In genomic region chr1:180863158-180863775, GRCh38 we compare ENCODE assay signal across 7 cellular contexts. TPM values are rescaled to one million over a fixed set of nuclear protein-coding genes. Genes with fewer than 3 reads are reported as not detected.
DNase-seq lines count a peak whose midpoint lies in the region; ATAC-seq and TF ChIP-seq lines count a peak whose summit lies in the region.

No MANE protein-coding gene starts in this region.

- H3K27me3 ChIP-seq in NT2/D1 (ENCODE audit: insufficient read depth, insufficient read length): no peaks in the 10 kb centered on the region
- no peaks in the 10 kb centered on the region for H3K27me3 ChIP-seq in lung (ENCODE audit: control insufficient read depth, insufficient read depth)

- H3K36me3 ChIP-seq in NT2/D1 (ENCODE audit: insufficient read depth, insufficient read length, low read length) (peaks cover 15% of the 10 kb centered on the region), lung (ENCODE audit: control insufficient read depth in 2 of 2, insufficient read depth in 2 of 2, low read length in 2 of 2) (peaks cover 0 to 11% of the 10 kb centered on the region in 2 donors)

- H3K4me1 ChIP-seq in NT2/D1 (ENCODE audit: insufficient read depth, insufficient read length) (no peaks in the 10 kb centered on the region), lung (ENCODE audit: control insufficient read depth in 2 of 2, insufficient read depth in 2 of 2, low read length in 2 of 2) (no peaks in the 10 kb centered on the region)

- H3K9me3 ChIP-seq in NT2/D1 (ENCODE audit: insufficient read depth, low read length) (no peaks in the 10 kb centered on the region), lung (ENCODE audit: control insufficient read depth in 2 of 2, insufficient read depth in 1 of 2, low read length in 1 of 2) (no peaks in the 10 kb centered on the region)

- intact Hi-C loops in activated T-helper 1 cell treated with anti-CD3 and anti-CD28 coated beads, Interleukin-12 subunit alpha, Interleukin-12 subunit beta, Interleukin-2, Interleukin-4 antibody, amounts not matched to agents 30 ng/mL and 10 ng/mL and 1 ng/mL, durations not matched to agents 14 hours and 24 hours and 36 hours (cut with micrococcal nuclease): loop anchor here (5.0 kb wide), 3 partner anchors 86 to 346 kb away; partner anchors contain the start of gene XPR1

- H3K9ac ChIP-seq in NT2/D1 (ENCODE audit: insufficient read length, low read depth): no peak overlapping the region

- TF ChIP-seq CTCF in HFF-Myc (IDR thresholded peaks at IDR 0.05; ENCODE audit: low read depth, low read length, missing control alignments) (peak; percentile 43), chondrocyte (IDR thresholded peaks at IDR 0.05) (peak; percentile 97), lung (IDR thresholded peaks at IDR 0.05; ENCODE audit: control extremely low read depth, extremely low read depth) (peak; percentile 74)

- no peak overlapping the region for H3K27ac ChIP-seq in lung (ENCODE audit: low read depth in 1 of 2, low read length in 1 of 2)

- no peaks in the 10 kb centered on the region for H3K27me3 Mint-ChIP-seq in chondrocyte (ENCODE audit: low read depth)
- no peaks in the 10 kb centered on the region for H3K27me3 Mint-ChIP-seq in T-helper 2 cell treated with Interferon-gamma antibody and Interleukin-4, amounts not matched to agents 5 μg/mL and 100 μg/mL, for 36 hours (ENCODE audit: low read depth)
- H3K27me3 Mint-ChIP-seq in activated T-helper 1 cell treated with anti-CD3 and anti-CD28 coated beads, Interleukin-12 subunit alpha, Interleukin-12 subunit beta, Interleukin-2, Interleukin-4 antibody, amounts not matched to agents 30 ng/mL and 10 ng/mL and 1 ng/mL, durations not matched to agents 14 hours and 24 hours and 36 hours (ENCODE audit: insufficient read depth): no peaks in the 10 kb centered on the region

- peaks cover 37% of the 10 kb centered on the region for H3K4me1 Mint-ChIP-seq in chondrocyte (ENCODE audit: low read depth)
- H3K4me1 Mint-ChIP-seq in T-helper 2 cell treated with Interferon-gamma antibody and Interleukin-4, amounts not matched to agents 5 μg/mL and 100 μg/mL, for 36 hours (ENCODE audit: low read depth): no peaks in the 10 kb centered on the region
- no peaks in the 10 kb centered on the region for H3K4me1 Mint-ChIP-seq in activated T-helper 1 cell treated with anti-CD3 and anti-CD28 coated beads, Interleukin-12 subunit alpha, Interleukin-12 subunit beta, Interleukin-2, Interleukin-4 antibody, amounts not matched to agents 30 ng/mL and 10 ng/mL and 1 ng/mL, durations not matched to agents 14 hours and 24 hours and 36 hours (ENCODE audit: low read depth)

- H3K9me3 Mint-ChIP-seq in chondrocyte (ENCODE audit: low read depth): no peaks in the 10 kb centered on the region
- no peaks in the 10 kb centered on the region for H3K9me3 Mint-ChIP-seq in T-helper 2 cell treated with Interferon-gamma antibody and Interleukin-4, amounts not matched to agents 5 μg/mL and 100 μg/mL, for 36 hours
- H3K9me3 Mint-ChIP-seq in activated T-helper 1 cell treated with anti-CD3 and anti-CD28 coated beads, Interleukin-12 subunit alpha, Interleukin-12 subunit beta, Interleukin-2, Interleukin-4 antibody, amounts not matched to agents 30 ng/mL and 10 ng/mL and 1 ng/mL, durations not matched to agents 14 hours and 24 hours and 36 hours: no peaks in the 10 kb centered on the region

- no peak overlapping the region for H3K4me3 ChIP-seq in HFF-Myc (replicated peaks; ENCODE audit: low read depth, low read length)
- H3K4me3 ChIP-seq in NT2/D1 (ENCODE audit: insufficient read length, low read depth): no peak overlapping the region
- no peak overlapping the region for H3K4me3 ChIP-seq in lung

- peak; percentile 53 for ATAC-seq in lung (ENCODE audit: insufficient read depth, low FRiP score)

- 28 to 45% methylated on average over 6 of the region's 6 CpGs for WGBS in lung, 2 donors

- H3K36me3 Mint-ChIP-seq in chondrocyte (ENCODE audit: low read depth): no peaks in the 10 kb centered on the region
- peaks cover 3% of the 10 kb centered on the region for H3K36me3 Mint-ChIP-seq in T-helper 2 cell treated with Interferon-gamma antibody and Interleukin-4, amounts not matched to agents 5 μg/mL and 100 μg/mL, for 36 hours (ENCODE audit: low read depth)
- H3K36me3 Mint-ChIP-seq in activated T-helper 1 cell treated with anti-CD3 and anti-CD28 coated beads, Interleukin-12 subunit alpha, Interleukin-12 subunit beta, Interleukin-2, Interleukin-4 antibody, amounts not matched to agents 30 ng/mL and 10 ng/mL and 1 ng/mL, durations not matched to agents 14 hours and 24 hours and 36 hours (ENCODE audit: low read depth): peaks cover 7% of the 10 kb centered on the region

- DNase-seq in DMS114 treated with DMSO at 0.1 percent for 48 hours (lab: John Stamatoyannopoulos, UW; ENCODE audit: unreplicated experiment) (peak; percentile 22), HFF-Myc (ENCODE audit: extremely low read depth, low read depth) (peak; percentile 20), NT2/D1 (ENCODE audit: low read depth, low spot score) (peak; percentile 20), chondrocyte (ENCODE audit: low spot score) (no peak), lung (ENCODE audit: low spot score) (no peak)
- DNase-seq in T-helper 2 cell treated with Interferon-gamma antibody and Interleukin-4, amounts not matched to agents 5 μg/mL and 100 μg/mL, for 36 hours (ENCODE audit: low spot score): no peak
- no peak for DNase-seq in activated T-helper 1 cell treated with anti-CD3 and anti-CD28 coated beads, Interleukin-12 subunit alpha, Interleukin-12 subunit beta, Interleukin-2, Interleukin-4 antibody, amounts not matched to agents 30 ng/mL and 10 ng/mL and 1 ng/mL, durations not matched to agents 14 hours and 24 hours and 36 hours (ENCODE audit: low spot score)

- H3K27ac Mint-ChIP-seq in chondrocyte (ENCODE audit: unreplicated experiment): no peak overlapping the region
- no peak overlapping the region for H3K27ac Mint-ChIP-seq in T-helper 2 cell treated with Interferon-gamma antibody and Interleukin-4, amounts not matched to agents 5 μg/mL and 100 μg/mL, for 36 hours
- H3K27ac Mint-ChIP-seq in activated T-helper 1 cell treated with anti-CD3 and anti-CD28 coated beads, Interleukin-12 subunit alpha, Interleukin-12 subunit beta, Interleukin-2, Interleukin-4 antibody, amounts not matched to agents 30 ng/mL and 10 ng/mL and 1 ng/mL, durations not matched to agents 14 hours and 24 hours and 36 hours: no peak overlapping the region

- H3K4me3 Mint-ChIP-seq in chondrocyte (ENCODE audit: unreplicated experiment): no peak overlapping the region
- no peak overlapping the region for H3K4me3 Mint-ChIP-seq in T-helper 2 cell treated with Interferon-gamma antibody and Interleukin-4, amounts not matched to agents 5 μg/mL and 100 μg/mL, for 36 hours
- no peak overlapping the region for H3K4me3 Mint-ChIP-seq in activated T-helper 1 cell treated with anti-CD3 and anti-CD28 coated beads, Interleukin-12 subunit alpha, Interleukin-12 subunit beta, Interleukin-2, Interleukin-4 antibody, amounts not matched to agents 30 ng/mL and 10 ng/mL and 1 ng/mL, durations not matched to agents 14 hours and 24 hours and 36 hours

RNA-seq across cellular contexts. Expression of gene KIAA1614, which starts 49.4 kb away (rescaled TPM):
- 5.3 to 8.4 TPM (median 8.2 TPM) in 3 replicates for total RNA-seq in chondrocyte
- total RNA-seq in lung: 1 to 10 TPM; 6.2 to 6.4 TPM
- 1 to 10 TPM; 2.1 to 2.8 TPM for polyA plus RNA-seq in lung
- total RNA-seq in activated T-helper 1 cell treated with anti-CD3 and anti-CD28 coated beads, Interleukin-12 subunit alpha, Interleukin-12 subunit beta, Interleukin-2, Interleukin-4 antibody, amounts not matched to agents 30 ng/mL and 10 ng/mL and 1 ng/mL, durations not matched to agents 14 hours and 24 hours and 36 hours: 0.16 and 0.17 TPM in 2 replicates

Comparison
In these comparisons a context has a peak if more than half of its experiments do, and no peak if none do; other contexts are left out.
1. DNase-seq: peak in DMS114 treated with DMSO at 0.1 percent for 48 hours (single experiment), HFF-Myc (single experiment) and NT2/D1 (single experiment); none in chondrocyte (single experiment), lung (single experiment), T-helper 2 cell treated with Interferon-gamma antibody and Interleukin-4, amounts not matched to agents 5 μg/mL and 100 μg/mL, for 36 hours (single experiment) and activated T-helper 1 cell treated with anti-CD3 and anti-CD28 coated beads, Interleukin-12 subunit alpha, Interleukin-12 subunit beta, Interleukin-2, Interleukin-4 antibody, amounts not matched to agents 30 ng/mL and 10 ng/mL and 1 ng/mL, durations not matched to agents 14 hours and 24 hours and 36 hours (single experiment).
2. CTCF ChIP-seq: peak in every context shown above with its lines; median percentile 97 in chondrocyte; 74 in lung; 43 in HFF-Myc.